In the genomic region with DNA sequence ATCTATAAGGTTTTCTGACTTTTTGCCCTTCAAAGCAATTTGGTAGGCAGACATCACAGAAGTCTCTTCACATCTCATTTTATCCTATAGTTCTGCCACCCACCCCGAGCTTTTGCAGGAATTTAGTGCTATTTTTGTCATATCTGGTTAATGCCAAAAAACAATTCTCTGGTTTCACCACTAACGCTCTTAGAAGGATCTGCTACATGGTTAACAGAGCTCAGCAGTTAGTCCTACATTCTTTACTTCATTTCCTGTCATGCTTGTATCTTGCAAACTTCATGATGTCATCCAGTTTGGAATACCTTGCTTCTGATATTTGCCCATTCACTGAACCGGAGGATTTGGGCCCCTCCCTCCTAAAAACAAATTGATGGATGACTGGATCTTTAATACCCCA, we compare ENCODE assay signal across 1 cellular context.
TF ChIP-seq lines count a peak whose summit lies in the region.

No MANE protein-coding gene starts in this region.

TF ChIP-seq in IMR-90, 13 proteins besides CTCF, POLR2A, EP300 and RAD21 (continued from another document):
- no peak for TF ChIP-seq RFX5 (IDR thresholded peaks at IDR 0.05; ENCODE audit: low read depth, low read length)
- TF ChIP-seq MXI1 (IDR thresholded peaks at IDR 0.05; ENCODE audit: borderline replicate concordance, low read depth, low read length) = no peak
- TF ChIP-seq FOS (IDR thresholded peaks at IDR 0.05; ENCODE audit: low read depth, low read length) = no peak
- no peak for TF ChIP-seq RCOR1 (IDR thresholded peaks at IDR 0.05; ENCODE audit: insufficient replicate concordance, low read length)
- TF ChIP-seq MAZ (IDR thresholded peaks at IDR 0.05; ENCODE audit: borderline replicate concordance, low read depth, low read length) = no peak
- TF ChIP-seq, protein P1, sequence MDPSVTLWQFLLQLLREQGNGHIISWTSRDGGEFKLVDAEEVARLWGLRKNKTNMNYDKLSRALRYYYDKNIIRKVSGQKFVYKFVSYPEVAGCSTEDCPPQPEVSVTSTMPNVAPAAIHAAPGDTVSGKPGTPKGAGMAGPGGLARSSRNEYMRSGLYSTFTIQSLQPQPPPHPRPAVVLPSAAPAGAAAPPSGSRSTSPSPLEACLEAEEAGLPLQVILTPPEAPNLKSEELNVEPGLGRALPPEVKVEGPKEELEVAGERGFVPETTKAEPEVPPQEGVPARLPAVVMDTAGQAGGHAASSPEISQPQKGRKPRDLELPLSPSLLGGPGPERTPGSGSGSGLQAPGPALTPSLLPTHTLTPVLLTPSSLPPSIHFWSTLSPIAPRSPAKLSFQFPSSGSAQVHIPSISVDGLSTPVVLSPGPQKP (IDR thresholded peaks at IDR 0.05; ENCODE audit: borderline replicate concordance, low read depth, low read length) = no peak
- TF ChIP-seq MAFK (IDR thresholded peaks at IDR 0.05; ENCODE audit: low read depth, low read length) = no peak
- TF ChIP-seq, protein P2, sequence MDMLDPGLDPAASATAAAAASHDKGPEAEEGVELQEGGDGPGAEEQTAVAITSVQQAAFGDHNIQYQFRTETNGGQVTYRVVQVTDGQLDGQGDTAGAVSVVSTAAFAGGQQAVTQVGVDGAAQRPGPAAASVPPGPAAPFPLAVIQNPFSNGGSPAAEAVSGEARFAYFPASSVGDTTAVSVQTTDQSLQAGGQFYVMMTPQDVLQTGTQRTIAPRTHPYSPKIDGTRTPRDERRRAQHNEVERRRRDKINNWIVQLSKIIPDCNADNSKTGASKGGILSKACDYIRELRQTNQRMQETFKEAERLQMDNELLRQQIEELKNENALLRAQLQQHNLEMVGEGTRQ (IDR thresholded peaks at IDR 0.05; ENCODE audit: low read depth, low read length) = no peak
